ENCODE assay signal across 8 cellular contexts in genomic region chr1:165717918-165718515, GRCh38. TPM values are rescaled to one million over a fixed set of nuclear protein-coding genes. Genes with fewer than 3 reads are reported as not detected.
DNase-seq lines count a peak whose midpoint lies in the region; ATAC-seq and TF ChIP-seq lines count a peak whose summit lies in the region.

No MANE protein-coding gene starts in this region.

- H3K27me3 ChIP-seq in brain microvascular endothelial cell (replicated peaks) (no peaks in the 10 kb centered on the region), thoracic aorta (replicated peaks; ENCODE audit: insufficient read depth) (no peaks in the 10 kb centered on the region)

- H3K27ac ChIP-seq in brain microvascular endothelial cell, result no peak overlapping the region
- H3K27ac ChIP-seq in thoracic aorta, result no peak overlapping the region

- in situ Hi-C loops in brain microvascular endothelial cell (cut with HindIII; ENCODE audit: low pct_ligation_motif_present, low sequenced_read_pairs), result loop anchor here (25.0 kb wide), 1 partner anchor 194 kb away; no protein-coding TSS in a partner anchor

- no peaks in the 10 kb centered on the region for H3K9me3 ChIP-seq in thoracic aorta

- TF ChIP-seq CTCF in GM12865 (IDR thresholded peaks at IDR 0.05; ENCODE audit: insufficient read depth, low read depth, low read length, missing control alignments) (peak; percentile 73), brain microvascular endothelial cell (IDR thresholded peaks at IDR 0.05; ENCODE audit: low read depth, low read length, missing control alignments) (peak; percentile 80), thoracic aorta (IDR thresholded peaks at IDR 0.05) (peak; percentile 54)

- H3K36me3 ChIP-seq in brain microvascular endothelial cell (replicated peaks) (no peaks in the 10 kb centered on the region), thoracic aorta (no peaks in the 10 kb centered on the region)

- H3K4me3 ChIP-seq in GM12865 (ENCODE audit: low read depth, low read length) (no peak overlapping the region), brain microvascular endothelial cell (ENCODE audit: low read depth, low read length) (no peak overlapping the region), thoracic aorta (no peak overlapping the region)

- ATAC-seq in thoracic aorta (ENCODE audit: insufficient number of reproducible peaks, low FRiP score, low read depth) (no peak), HG03175 (IDR thresholded peaks at IDR 0.05; ENCODE audit: unreplicated experiment) (no peak)

- no peaks in the 10 kb centered on the region for H3K4me1 ChIP-seq in thoracic aorta (ENCODE audit: control insufficient read depth in 1 of 2, low read depth in 2 of 2)

- peak; percentile 74 for DNase-seq in Ammon's horn (ENCODE audit: low spot score)
- DNase-seq in GM12865 (ENCODE audit: low read depth), result peak; percentile 71
- DNase-seq in HUDEP-2 (lab: John Stamatoyannopoulos, UW; ENCODE audit: unreplicated experiment in 76 of 76), result peak in 53 of 76 experiments; percentile 1 to 64 (median 30)
- DNase-seq in OCI-M1 (lab: John Stamatoyannopoulos, UW), result peak; percentile 86
- peak; percentile 65 for DNase-seq in brain microvascular endothelial cell
- peak; percentile 66 for DNase-seq in kidney tubule cell (ENCODE audit: low spot score)
- DNase-seq in thoracic aorta (ENCODE audit: low spot score), result no peak

RNA-seq across cellular contexts. Expression of gene ALDH9A1, which starts 19.7 kb away (rescaled TPM):
- 10 to 100 TPM; 44.4 to 65.0 TPM for total RNA-seq in thoracic aorta

RNA-seq across cellular contexts. Expression of gene TMCO1, which starts 50.7 kb away (rescaled TPM):
- 10 to 100 TPM; 37.5 to 53.7 TPM for total RNA-seq in thoracic aorta
